8 cellular contexts compared by ENCODE assay signal in genomic region chr11:119092880-119093665, GRCh38. TPM values are rescaled to one million over a fixed set of nuclear protein-coding genes. Genes with fewer than 3 reads are reported as not detected.
DNase-seq lines count a peak whose midpoint lies in the region; ATAC-seq and TF ChIP-seq lines count a peak whose summit lies in the region.

No MANE protein-coding gene starts in this region.

- peaks cover 25% of the 10 kb centered on the region for H3K36me3 ChIP-seq in SJCRH30
- peaks cover 5 to 36% (median 16%) of the 10 kb centered on the region in 3 donors for H3K36me3 ChIP-seq in esophagus squamous epithelium

- H3K27me3 Mint-ChIP-seq in stimulated activated memory B cell treated with anti-CD40 and anti-IgM and Interleukin-4, amounts not matched to agents 10 μg/mL and 1 μg/mL and 100 μg/mL, for 72 hours, result no peaks in the 10 kb centered on the region

- TF ChIP-seq CTCF in esophagus squamous epithelium (IDR thresholded peaks at IDR 0.05), result no peak
- no peak for TF ChIP-seq CTCF in GM13977 (IDR thresholded peaks at IDR 0.05; ENCODE audit: extremely low read depth, insufficient read depth, missing control alignments)

- H3K4me1 ChIP-seq in SJCRH30, result peaks cover 4% of the 10 kb centered on the region; the same call in 1 of the 2 replicates
- H3K4me1 ChIP-seq in esophagus squamous epithelium, result peaks cover 14 to 36% (median 21%) of the 10 kb centered on the region in 3 donors

- no peak overlapping the region for H3K27ac Mint-ChIP-seq in stimulated activated memory B cell treated with anti-CD40 and anti-IgM and Interleukin-4, amounts not matched to agents 10 μg/mL and 1 μg/mL and 100 μg/mL, for 72 hours

- peak overlapping the region; percentile 96 for H3K4me3 ChIP-seq in SJCRH30
- peak overlapping the region; percentile 73 to 93 (median 86) for H3K4me3 ChIP-seq in esophagus squamous epithelium

- no peaks in the 10 kb centered on the region for H3K9me3 Mint-ChIP-seq in stimulated activated memory B cell treated with anti-CD40 and anti-IgM and Interleukin-4, amounts not matched to agents 10 μg/mL and 1 μg/mL and 100 μg/mL, for 72 hours

- in situ Hi-C loops in GM13977 (cut with MboI; ENCODE audit: low pct_unique_long_range_greater_than_20kb, low sequenced_read_pairs, unreplicated experiment), result no loop called here

- 34 to 43% methylated on average over 5 to 10 of the region's 12 CpGs for WGBS in esophagus squamous epithelium, 2 donors

- no peak for TF ChIP-seq POLR2A in esophagus squamous epithelium (IDR thresholded peaks at IDR 0.05)

- H3K4me1 Mint-ChIP-seq in stimulated activated memory B cell treated with anti-CD40 and anti-IgM and Interleukin-4, amounts not matched to agents 10 μg/mL and 1 μg/mL and 100 μg/mL, for 72 hours, result peaks cover 47% of the 10 kb centered on the region

- peaks cover 41% of the 10 kb centered on the region for H3K36me3 Mint-ChIP-seq in stimulated activated memory B cell treated with anti-CD40 and anti-IgM and Interleukin-4, amounts not matched to agents 10 μg/mL and 1 μg/mL and 100 μg/mL, for 72 hours

- H3K27ac ChIP-seq in SJCRH30, result no peak overlapping the region
- H3K27ac ChIP-seq in esophagus squamous epithelium, result peak overlapping the region; percentile 29 to 97 (median 93)

- DNase-seq in NCI-H82 (lab: John Stamatoyannopoulos, UW), result peak; percentile 34
- no peak for DNase-seq in NCI-H82 treated with DMSO at 0.1 percent for 48 hours (lab: John Stamatoyannopoulos, UW; ENCODE audit: unreplicated experiment)
- DNase-seq in SJCRH30, result no peak
- no peak for DNase-seq in esophagus squamous epithelium (lab: John Stamatoyannopoulos, UW)
- DNase-seq in GM13977 (ENCODE audit: low spot score), result no peak
- DNase-seq in left ventricle myocardium superior, result no peak

- H3K27me3 ChIP-seq in SJCRH30, result no peaks in the 10 kb centered on the region
- no peaks in the 10 kb centered on the region for H3K27me3 ChIP-seq in esophagus squamous epithelium

- H3K9me3 ChIP-seq in SJCRH30 (replicated peaks), result no peaks in the 10 kb centered on the region
- H3K9me3 ChIP-seq in esophagus squamous epithelium, result no peaks in the 10 kb centered on the region

- intact Hi-C loops in esophagus squamous epithelium (cut with DNase I), result loop anchor here (10.0 kb wide), 1 partner anchor 102 kb away; no protein-coding TSS in a partner anchor
- intact Hi-C loops in left ventricle myocardium superior (cut with micrococcal nuclease), result no loop called here

- H3K4me3 Mint-ChIP-seq in stimulated activated memory B cell treated with anti-CD40 and anti-IgM and Interleukin-4, amounts not matched to agents 10 μg/mL and 1 μg/mL and 100 μg/mL, for 72 hours, result peak overlapping the region; percentile 95

- ATAC-seq in stimulated activated memory B cell treated with anti-CD40 and anti-IgM and Interleukin-4, amounts not matched to agents 10 μg/mL and 1 μg/mL and 100 μg/mL, for 72 hours, result no peak
- ATAC-seq in GM18519 (IDR thresholded peaks at IDR 0.05; ENCODE audit: low FRiP score, unreplicated experiment) (no peak), left ventricle myocardium superior (no peak)

RNA-seq across cellular contexts. Expression of gene HMBS, which starts 8.4 kb away (rescaled TPM):
- total RNA-seq in SJCRH30 (2014; rRNA removed; shearing (Covaris generic)), result 10.1 and 14.3 TPM in 2 replicates
- total RNA-seq in esophagus squamous epithelium, result 10 to 100 TPM in 3 of 4 donors, 1 to 10 TPM in 1; 9.9 to 22.1 (median 14.2) TPM
- 24.9 TPM for total RNA-seq in left ventricle myocardium superior

RNA-seq across cellular contexts. Expression of gene DPAGT1, which starts 8.6 kb away (rescaled TPM):
- 23.7 and 24.0 TPM in 2 replicates for total RNA-seq in SJCRH30 (2014; rRNA removed; shearing (Covaris generic))
- total RNA-seq in esophagus squamous epithelium (10 to 100 TPM; 18.5 to 29.9 (median 26.7) TPM), left ventricle myocardium superior (18.6 TPM)

RNA-seq across cellular contexts. Expression of gene C2CD2L, which starts 14.1 kb away (rescaled TPM):
- total RNA-seq in SJCRH30 (2014; rRNA removed; shearing (Covaris generic)), result 4.1 and 4.8 TPM in 2 replicates
- total RNA-seq in esophagus squamous epithelium (10 to 100 TPM in 1 of 4 donors, 1 to 10 TPM in 3; 5.1 to 12.8 (median 8.0) TPM), left ventricle myocardium superior (9.6 TPM)

RNA-seq across cellular contexts. Expression of gene VPS11, which starts 25.5 kb away (rescaled TPM):
- 11.6 and 11.9 TPM in 2 replicates for total RNA-seq in SJCRH30 (2014; rRNA removed; shearing (Covaris generic))
- total RNA-seq in esophagus squamous epithelium (10 to 100 TPM; 15.2 to 28.4 (median 18.2) TPM), left ventricle myocardium superior (23.0 TPM)

RNA-seq across cellular contexts. Expression of gene HINFP, which starts 28.3 kb away (rescaled TPM):
- 14.4 and 15.2 TPM in 2 replicates for total RNA-seq in SJCRH30 (2014; rRNA removed; shearing (Covaris generic))
- total RNA-seq in esophagus squamous epithelium (10 to 100 TPM in 3 of 4 donors, 1 to 10 TPM in 1; 7.0 to 33.2 (median 13.9) TPM), left ventricle myocardium superior (12.8 TPM)
